In the genomic region with DNA sequence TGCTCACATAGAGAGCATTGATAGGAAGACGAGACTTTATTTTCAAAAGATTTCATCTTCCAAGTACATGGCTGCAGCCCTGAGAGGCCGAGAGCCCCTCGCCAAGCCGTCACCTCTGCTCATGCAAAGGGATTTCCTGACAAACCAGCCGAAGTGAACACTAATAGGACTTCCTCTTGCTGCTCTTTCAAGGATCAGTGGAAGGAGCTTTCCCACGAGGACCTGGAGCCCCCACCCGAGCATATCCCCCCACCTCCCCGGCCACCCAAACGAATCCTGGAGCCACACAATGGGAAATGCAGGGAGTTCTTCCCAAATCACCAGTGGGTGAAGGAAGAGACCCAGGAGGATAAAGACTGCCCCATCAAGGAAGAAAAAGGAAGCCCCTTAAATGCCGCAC, we compare ENCODE assay signal across 1 cellular context.
TF ChIP-seq lines count a peak whose summit lies in the region.

No MANE protein-coding gene starts in this region.

TF ChIP-seq in IMR-90, 13 proteins besides CTCF, POLR2A, EP300 and RAD21:
- TF ChIP-seq RFX5 (IDR thresholded peaks at IDR 0.05; ENCODE audit: low read depth, low read length) = no peak
- no peak for TF ChIP-seq CEBPB (IDR thresholded peaks at IDR 0.05; ENCODE audit: low read depth, low read length)
- TF ChIP-seq RCOR1 (IDR thresholded peaks at IDR 0.05; ENCODE audit: insufficient replicate concordance, low read length) = no peak
- TF ChIP-seq MAZ (IDR thresholded peaks at IDR 0.05; ENCODE audit: borderline replicate concordance, low read depth, low read length) = no peak
- TF ChIP-seq CHD1 (IDR thresholded peaks at IDR 0.05; ENCODE audit: low read depth, low read length) = no peak
- no peak for TF ChIP-seq MAFK (IDR thresholded peaks at IDR 0.05; ENCODE audit: low read depth, low read length)
- TF ChIP-seq, protein P1, sequence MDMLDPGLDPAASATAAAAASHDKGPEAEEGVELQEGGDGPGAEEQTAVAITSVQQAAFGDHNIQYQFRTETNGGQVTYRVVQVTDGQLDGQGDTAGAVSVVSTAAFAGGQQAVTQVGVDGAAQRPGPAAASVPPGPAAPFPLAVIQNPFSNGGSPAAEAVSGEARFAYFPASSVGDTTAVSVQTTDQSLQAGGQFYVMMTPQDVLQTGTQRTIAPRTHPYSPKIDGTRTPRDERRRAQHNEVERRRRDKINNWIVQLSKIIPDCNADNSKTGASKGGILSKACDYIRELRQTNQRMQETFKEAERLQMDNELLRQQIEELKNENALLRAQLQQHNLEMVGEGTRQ (IDR thresholded peaks at IDR 0.05; ENCODE audit: low read depth, low read length) = no peak
- TF ChIP-seq SMC3 (IDR thresholded peaks at IDR 0.05; ENCODE audit: low read depth, low read length) = no peak
- TF ChIP-seq MXI1 (IDR thresholded peaks at IDR 0.05; ENCODE audit: borderline replicate concordance, low read depth, low read length) = no peak
- no peak for TF ChIP-seq NFE2L2 (IDR thresholded peaks at IDR 0.05; ENCODE audit: low read depth, low read length)
- no peak for TF ChIP-seq FOS (IDR thresholded peaks at IDR 0.05; ENCODE audit: low read depth, low read length)
- TF ChIP-seq ELK1 (IDR thresholded peaks at IDR 0.05; ENCODE audit: borderline replicate concordance, low read depth, low read length) = no peak
- no peak for TF ChIP-seq BHLHE40 (IDR thresholded peaks at IDR 0.05; ENCODE audit: low read depth, low read length)
